ENCODE assay signal across 30 cellular contexts in genomic region chr11:81211050-81211449, GRCh38.
"Had no signal": no experiment of that assay in that cellular context is flagged by ENCODE, and none has a peak within 500 bp of the region (broad histone marks: within the 10 kb centered on the region; RNA-seq: fewer than 3 reads in every experiment).

No MANE protein-coding gene starts in this region.

- H3K4me1 ChIP-seq: colonic mucosa, foreskin keratinocyte, gastrocnemius medialis, heart left ventricle had no signal

- ATAC-seq: activated CD4-positive, alpha-beta T cell treated with anti-CD3 and anti-CD28 coated beads for 36 hours; activated CD8-positive, alpha-beta memory T cell treated with anti-CD3 and anti-CD28 coated beads, Interleukin-2, amount 10 ng/mL, durations not matched to agents 7 days and 5 days; activated CD8-positive, alpha-beta T cell treated with anti-CD3 and anti-CD28 coated beads, Interleukin-2, amount 10 ng/mL, durations not matched to agents 7 days and 5 days; activated naive CD4-positive, alpha-beta T cell treated with anti-CD3 and anti-CD28 coated beads, Interleukin-2, amount 50 U/mL, for 72 hours; foreskin keratinocyte; gastrocnemius medialis; heart left ventricle had no signal

- H3K27me3 ChIP-seq: brain microvascular endothelial cell, colonic mucosa, foreskin keratinocyte, gastrocnemius medialis, heart left ventricle had no signal

- H3K9me3 ChIP-seq: colonic mucosa, gastrocnemius medialis, heart left ventricle had no signal

- H3K36me3 ChIP-seq: brain microvascular endothelial cell, colonic mucosa, gastrocnemius medialis, heart left ventricle had no signal

- H3K27ac Mint-ChIP-seq: activated CD4-positive, alpha-beta memory T cell treated with anti-CD3 and anti-CD28 coated beads for 36 hours; activated CD4-positive, alpha-beta T cell treated with anti-CD3 and anti-CD28 coated beads for 36 hours; activated CD4-positive, alpha-beta T cell treated with anti-CD3 and anti-CD28 coated beads, Interleukin-2, amount 10 ng/mL, durations not matched to agents 24 days and 14 days; activated CD8-positive, alpha-beta memory T cell treated with anti-CD3 and anti-CD28 coated beads, Interleukin-2, amount 10 ng/mL, durations not matched to agents 7 days and 5 days; activated CD8-positive, alpha-beta T cell treated with anti-CD3 and anti-CD28 coated beads, Interleukin-2, amount 10 ng/mL, durations not matched to agents 7 days and 5 days; activated naive CD4-positive, alpha-beta T cell treated with anti-CD3 and anti-CD28 coated beads, Interleukin-2, amount 10 ng/mL, durations not matched to agents 7 days and 5 days; activated naive CD4-positive, alpha-beta T cell treated with anti-CD3 and anti-CD28 coated beads, Interleukin-2, amount 50 U/mL, for 72 hours; activated naive CD8-positive, alpha-beta T cell treated with anti-CD3 and anti-CD28 coated beads, Interleukin-2, amount 10 ng/mL, durations not matched to agents 7 days and 5 days had no signal

- H3K4me3 ChIP-seq: colonic mucosa, gastrocnemius medialis, heart left ventricle had no signal

- H3K27ac ChIP-seq: brain microvascular endothelial cell, colonic mucosa, epithelial cell of prostate, foreskin keratinocyte, gastrocnemius medialis, heart left ventricle had no signal

- H3K4me3 Mint-ChIP-seq: activated CD4-positive, alpha-beta memory T cell treated with anti-CD3 and anti-CD28 coated beads for 36 hours; activated CD4-positive, alpha-beta T cell treated with anti-CD3 and anti-CD28 coated beads for 36 hours; activated CD4-positive, alpha-beta T cell treated with anti-CD3 and anti-CD28 coated beads, Interleukin-2, amount 10 ng/mL, durations not matched to agents 24 days and 14 days; activated CD8-positive, alpha-beta memory T cell treated with anti-CD3 and anti-CD28 coated beads, Interleukin-2, amount 10 ng/mL, durations not matched to agents 7 days and 5 days; activated CD8-positive, alpha-beta T cell treated with anti-CD3 and anti-CD28 coated beads, Interleukin-2, amount 10 ng/mL, durations not matched to agents 7 days and 5 days; activated naive CD4-positive, alpha-beta T cell treated with anti-CD3 and anti-CD28 coated beads, Interleukin-2, amount 10 ng/mL, durations not matched to agents 7 days and 5 days; activated naive CD8-positive, alpha-beta T cell treated with anti-CD3 and anti-CD28 coated beads, Interleukin-2, amount 10 ng/mL, durations not matched to agents 7 days and 5 days had no signal

- H3K36me3 Mint-ChIP-seq: activated CD4-positive, alpha-beta memory T cell treated with anti-CD3 and anti-CD28 coated beads for 36 hours; activated CD8-positive, alpha-beta memory T cell treated with anti-CD3 and anti-CD28 coated beads, Interleukin-2, amount 10 ng/mL, durations not matched to agents 7 days and 5 days; activated naive CD4-positive, alpha-beta T cell treated with anti-CD3 and anti-CD28 coated beads, Interleukin-2, amount 10 ng/mL, durations not matched to agents 7 days and 5 days; activated naive CD8-positive, alpha-beta T cell treated with anti-CD3 and anti-CD28 coated beads, Interleukin-2, amount 10 ng/mL, durations not matched to agents 7 days and 5 days had no signal

- DNase-seq: activated CD4-positive, alpha-beta memory T cell treated with anti-CD3 and anti-CD28 coated beads for 36 hours; activated CD4-positive, alpha-beta T cell treated with anti-CD3 and anti-CD28 coated beads for 36 hours; activated CD4-positive, alpha-beta T cell treated with anti-CD3 and anti-CD28 coated beads, Interleukin-2, amount 10 ng/mL, durations not matched to agents 24 days and 14 days; activated CD4-positive, CD25-positive, alpha-beta regulatory T cell; activated CD4-positive, CD25-positive, alpha-beta regulatory T cell treated with anti-CD3 and anti-CD28 coated beads, Interleukin-2, amount 50 U/mL, for 72 hours; activated CD8-positive, alpha-beta memory T cell treated with anti-CD3 and anti-CD28 coated beads, Interleukin-2, amount 10 ng/mL, durations not matched to agents 7 days and 5 days; activated CD8-positive, alpha-beta memory T cell treated with anti-CD3 and anti-CD28 coated beads, Interleukin-2, amount 50 U/mL, for 4 hours; activated CD8-positive, alpha-beta T cell treated with anti-CD3 and anti-CD28 coated beads, Interleukin-2, amount 10 ng/mL, durations not matched to agents 7 days and 5 days; activated gamma-delta T cell; activated naive CD4-positive, alpha-beta T cell; activated naive CD4-positive, alpha-beta T cell treated with anti-CD3 and anti-CD28 coated beads, Interleukin-2, amount 10 ng/mL, durations not matched to agents 7 days and 5 days; activated naive CD8-positive, alpha-beta T cell treated with anti-CD3 and anti-CD28 coated beads, Interleukin-2, amount 10 ng/mL, durations not matched to agents 7 days and 5 days; activated T-cell treated with anti-CD3 and anti-CD28 coated beads, Interleukin-2, amount 50 U/mL, for 1 hour; activated T-cell treated with anti-CD3 and anti-CD28 coated beads, Interleukin-2, amount 50 U/mL, for 48 hours; amniotic stem cell; anterior cingulate cortex; brain microvascular endothelial cell; caudate nucleus; colonic mucosa; effector CD8-positive, alpha-beta T cell; gastrocnemius medialis; glutamatergic neuron; heart left ventricle; T-helper 2 cell had no signal

- H3K27me3 Mint-ChIP-seq: activated CD4-positive, alpha-beta memory T cell treated with anti-CD3 and anti-CD28 coated beads for 36 hours; activated CD4-positive, alpha-beta T cell treated with anti-CD3 and anti-CD28 coated beads for 36 hours; activated CD4-positive, alpha-beta T cell treated with anti-CD3 and anti-CD28 coated beads, Interleukin-2, amount 10 ng/mL, durations not matched to agents 24 days and 14 days; activated CD8-positive, alpha-beta memory T cell treated with anti-CD3 and anti-CD28 coated beads, Interleukin-2, amount 10 ng/mL, durations not matched to agents 7 days and 5 days; activated naive CD4-positive, alpha-beta T cell treated with anti-CD3 and anti-CD28 coated beads, Interleukin-2, amount 10 ng/mL, durations not matched to agents 7 days and 5 days; activated naive CD8-positive, alpha-beta T cell treated with anti-CD3 and anti-CD28 coated beads, Interleukin-2, amount 10 ng/mL, durations not matched to agents 7 days and 5 days had no signal

- H3K4me1 Mint-ChIP-seq: activated CD4-positive, alpha-beta T cell treated with anti-CD3 and anti-CD28 coated beads for 36 hours; activated CD4-positive, alpha-beta T cell treated with anti-CD3 and anti-CD28 coated beads, Interleukin-2, amount 10 ng/mL, durations not matched to agents 24 days and 14 days; activated CD8-positive, alpha-beta memory T cell treated with anti-CD3 and anti-CD28 coated beads, Interleukin-2, amount 10 ng/mL, durations not matched to agents 7 days and 5 days; activated naive CD4-positive, alpha-beta T cell treated with anti-CD3 and anti-CD28 coated beads, Interleukin-2, amount 10 ng/mL, durations not matched to agents 7 days and 5 days; activated naive CD8-positive, alpha-beta T cell treated with anti-CD3 and anti-CD28 coated beads, Interleukin-2, amount 10 ng/mL, durations not matched to agents 7 days and 5 days had no signal

- H3K9me3 Mint-ChIP-seq: activated CD4-positive, alpha-beta T cell treated with anti-CD3 and anti-CD28 coated beads, Interleukin-2, amount 10 ng/mL, durations not matched to agents 24 days and 14 days had no signal

- FAIRE-seq: astrocyte, endometrium, endothelial cell of umbilical vein had no signal
